28 cellular contexts compared by ENCODE assay signal in genomic region chr7:57579454-57579853, GRCh38.
"Had no signal": no experiment of that assay in that cellular context is flagged by ENCODE, and none has a peak within 500 bp of the region (broad histone marks: within the 10 kb centered on the region; RNA-seq: fewer than 3 reads in every experiment).

No MANE protein-coding gene starts in this region.

- H3K27me3 Mint-ChIP-seq: naive B cell; stimulated activated memory B cell treated with anti-CD40 and anti-IgM and Interleukin-4, amounts not matched to agents 10 μg/mL and 1 μg/mL and 100 μg/mL, for 72 hours had no signal

- ATAC-seq: heart right ventricle; natural killer cell; right cardiac atrium; sciatic nerve; stimulated activated memory B cell treated with anti-CD40 and anti-IgM and Interleukin-4, amounts not matched to agents 10 μg/mL and 1 μg/mL and 100 μg/mL, for 72 hours had no signal

- H3K4me1 Mint-ChIP-seq: mesothelial cell of epicardium; naive B cell; natural killer cell; nephron progenitor cell; neural progenitor cell; stimulated activated memory B cell treated with anti-CD40 and anti-IgM and Interleukin-4, amounts not matched to agents 10 μg/mL and 1 μg/mL and 100 μg/mL, for 72 hours had no signal

- H3K4me3 Mint-ChIP-seq: mesothelial cell of epicardium; natural killer cell; nephron progenitor cell; neural progenitor cell; stimulated activated memory B cell treated with anti-CD40 and anti-IgM and Interleukin-4, amounts not matched to agents 10 μg/mL and 1 μg/mL and 100 μg/mL, for 72 hours had no signal

- H3K27ac ChIP-seq: heart right ventricle, hepatocyte, left ventricle myocardium inferior, neural progenitor cell, neutrophil, ovary, prostate gland, skin epidermis, thyroid gland, transverse colon, upper lobe of left lung had no signal

- H3K36me3 Mint-ChIP-seq: neural progenitor cell; stimulated activated memory B cell treated with anti-CD40 and anti-IgM and Interleukin-4, amounts not matched to agents 10 μg/mL and 1 μg/mL and 100 μg/mL, for 72 hours had no signal

- DNase-seq: heart right ventricle; islet precursor cell; left ventricle myocardium inferior; mesendoderm; naive B cell; natural killer cell; nephron progenitor cell; occipital lobe; ovary; retina; right cardiac atrium; stimulated activated CD4-positive, alpha-beta T cell treated with anti-CD3 and anti-CD28 coated beads, Interleukin-12 subunit alpha, Interleukin-12 subunit beta, amount 100 ng/mL, for 4 hours; stimulated activated CD4-positive, alpha-beta T cell treated with anti-CD3 and anti-CD28 coated beads, Interleukin-15, amount 100 ng/mL, for 24 hours; stimulated activated CD4-positive, alpha-beta T cell treated with anti-CD3 and anti-CD28 coated beads, Interleukin-4, amount 100 ng/mL, for 4 hours; stimulated activated CD8-positive, alpha-beta memory T cell treated with anti-CD3 and anti-CD28 coated beads, Interleukin-4, amount 100 ng/mL, for 48 hours; stimulated activated naive CD4-positive, alpha-beta T cell treated with Interleukin-2 at 50 U/mL for 16 hours; substantia nigra; thyroid gland; transverse colon had no signal
